Comparison of ENCODE assay signal across 15 cellular contexts in genomic region chr14:43042408-43042807, GRCh38.
"Had no signal": no experiment of that assay in that cellular context is flagged by ENCODE, and none has a peak within 500 bp of the region (broad histone marks: within the 10 kb centered on the region; RNA-seq: fewer than 3 reads in every experiment).

No MANE protein-coding gene starts in this region.

- H3K27ac Mint-ChIP-seq: activated CD4-positive, alpha-beta T cell treated with anti-CD3 and anti-CD28 coated beads for 36 hours; activated CD8-positive, alpha-beta T cell treated with anti-CD3 and anti-CD28 coated beads for 36 hours; activated T-cell treated with anti-CD3 and anti-CD28 coated beads, Interleukin-2, amount 50 U/mL, for 72 hours; naive thymus-derived CD8-positive, alpha-beta T cell; progenitor cell of endocrine pancreas had no signal

- H3K36me3 Mint-ChIP-seq: naive thymus-derived CD8-positive, alpha-beta T cell had no signal

- DNase-seq: activated CD4-positive, alpha-beta T cell treated with anti-CD3 and anti-CD28 coated beads for 36 hours; activated CD8-positive, alpha-beta memory T cell treated with anti-CD3 and anti-CD28 coated beads, Interleukin-2, amount 50 U/mL, for 4 hours; activated CD8-positive, alpha-beta T cell treated with anti-CD3 and anti-CD28 coated beads for 36 hours; activated naive CD4-positive, alpha-beta T cell; activated T-cell treated with anti-CD3 and anti-CD28 coated beads, Interleukin-2, amount 50 U/mL, for 72 hours; hypothalamus; naive thymus-derived CD8-positive, alpha-beta T cell; nucleus accumbens; sigmoid colon; stimulated activated CD4-positive, alpha-beta T cell treated with anti-CD3 and anti-CD28 coated beads, Interleukin-2, amount 100 ng/mL, for 48 hours; stimulated activated naive CD4-positive, alpha-beta T cell treated with Interleukin-2 at 50 U/mL for 16 hours; trophoblast cell; WERI-Rb-1 had no signal

- H3K27me3 ChIP-seq: ascending aorta, sigmoid colon had no signal

- H3K36me3 ChIP-seq: ascending aorta, sigmoid colon, WERI-Rb-1 had no signal

- H3K4me1 Mint-ChIP-seq: activated CD4-positive, alpha-beta T cell treated with anti-CD3 and anti-CD28 coated beads for 36 hours; naive thymus-derived CD8-positive, alpha-beta T cell had no signal

- H3K27ac ChIP-seq: ascending aorta, sigmoid colon, WERI-Rb-1 had no signal

- ATAC-seq: activated CD4-positive, alpha-beta T cell treated with anti-CD3 and anti-CD28 coated beads for 36 hours; activated CD8-positive, alpha-beta T cell treated with anti-CD3 and anti-CD28 coated beads for 36 hours; activated T-cell treated with anti-CD3 and anti-CD28 coated beads, Interleukin-2, amount 50 U/mL, for 72 hours; naive thymus-derived CD8-positive, alpha-beta T cell had no signal

- H3K4me3 Mint-ChIP-seq: activated CD4-positive, alpha-beta T cell treated with anti-CD3 and anti-CD28 coated beads for 36 hours; activated CD8-positive, alpha-beta T cell treated with anti-CD3 and anti-CD28 coated beads for 36 hours; activated T-cell treated with anti-CD3 and anti-CD28 coated beads, Interleukin-2, amount 50 U/mL, for 72 hours; naive thymus-derived CD8-positive, alpha-beta T cell had no signal

- H3K4me3 ChIP-seq: ascending aorta, sigmoid colon had no signal

- H3K27me3 Mint-ChIP-seq: activated CD4-positive, alpha-beta T cell treated with anti-CD3 and anti-CD28 coated beads for 36 hours; activated CD8-positive, alpha-beta T cell treated with anti-CD3 and anti-CD28 coated beads for 36 hours; naive thymus-derived CD8-positive, alpha-beta T cell; progenitor cell of endocrine pancreas had no signal

- H3K9me3 ChIP-seq: ascending aorta, sigmoid colon had no signal

- H3K4me1 ChIP-seq: ascending aorta, sigmoid colon had no signal
